ENCODE assay signal across 1 cellular context in the genomic region with DNA sequence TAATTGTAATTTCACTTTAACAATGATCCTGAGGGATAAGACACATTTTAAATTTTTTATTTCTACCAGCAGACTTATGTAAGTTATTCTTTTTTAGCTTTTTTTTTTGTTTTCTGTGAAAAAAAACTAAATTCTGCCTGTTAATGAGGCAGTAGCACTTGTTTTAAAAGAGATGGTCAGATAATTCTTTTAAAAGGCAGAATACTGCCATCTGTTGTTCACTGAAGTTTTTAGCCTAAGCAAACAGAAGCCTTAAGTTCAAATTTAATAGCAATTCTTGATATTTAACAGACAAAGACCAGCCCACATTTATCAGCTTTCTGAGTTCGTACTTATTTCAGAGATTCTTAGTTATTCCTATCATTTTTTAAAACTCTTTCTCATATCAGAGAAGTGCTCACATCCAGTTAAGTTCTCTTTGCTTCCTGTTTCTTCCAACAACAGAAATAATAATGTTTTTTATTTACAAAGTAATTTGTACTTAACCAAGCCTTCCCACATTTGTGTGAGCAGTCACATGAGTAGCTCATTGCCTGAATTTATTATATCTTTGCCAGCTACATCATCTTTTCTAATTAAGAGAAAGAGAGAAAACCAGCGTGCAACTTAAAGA.
TF ChIP-seq lines count a peak whose summit lies in the region.

No MANE protein-coding gene starts in this region.

TF ChIP-seq in SK-N-SH treated with all-trans-retinoic acid at 6 μM for 48 hours, 23 proteins besides CTCF, POLR2A, EP300 and RAD21 (continued from another document):
- TF ChIP-seq, protein P1, sequence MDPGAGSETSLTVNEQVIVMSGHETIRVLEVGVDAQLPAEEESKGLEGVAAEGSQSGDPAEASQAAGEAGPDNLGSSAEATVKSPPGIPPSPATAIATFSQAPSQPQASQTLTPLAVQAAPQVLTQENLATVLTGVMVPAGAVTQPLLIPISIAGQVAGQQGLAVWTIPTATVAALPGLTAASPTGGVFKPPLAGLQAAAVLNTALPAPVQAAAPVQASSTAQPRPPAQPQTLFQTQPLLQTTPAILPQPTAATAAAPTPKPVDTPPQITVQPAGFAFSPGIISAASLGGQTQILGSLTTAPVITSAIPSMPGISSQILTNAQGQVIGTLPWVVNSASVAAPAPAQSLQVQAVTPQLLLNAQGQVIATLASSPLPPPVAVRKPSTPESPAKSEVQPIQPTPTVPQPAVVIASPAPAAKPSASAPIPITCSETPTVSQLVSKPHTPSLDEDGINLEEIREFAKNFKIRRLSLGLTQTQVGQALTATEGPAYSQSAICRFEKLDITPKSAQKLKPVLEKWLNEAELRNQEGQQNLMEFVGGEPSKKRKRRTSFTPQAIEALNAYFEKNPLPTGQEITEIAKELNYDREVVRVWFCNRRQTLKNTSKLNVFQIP (CRISPR knock-in tag; IDR thresholded peaks at IDR 0.05; ENCODE audit: borderline replicate concordance, low read depth), result no peak
